In genomic region chr11:60363542-60364525, GRCh38 we compare ENCODE assay signal across 8 cellular contexts. TPM values are rescaled to one million over a fixed set of nuclear protein-coding genes. Genes with fewer than 3 reads are reported as not detected.
DNase-seq lines count a peak whose midpoint lies in the region; ATAC-seq lines count a peak whose summit lies in the region.

No MANE protein-coding gene starts in this region.

- DNase-seq in ACHN, result peak; percentile 52
- peak; percentile 3 for DNase-seq in NCI-H2227 treated with DMSO at 0.1 percent for 48 hours (lab: John Stamatoyannopoulos, UW)
- DNase-seq in activated CD4-positive, CD25-positive, alpha-beta regulatory T cell treated with anti-CD3 and anti-CD28 coated beads, Interleukin-2, amount 50 U/mL, for 72 hours, result peak; percentile 48
- peak; percentile 32 for DNase-seq in cerebellum (ENCODE audit: low spot score)
- peak; percentile 58 for DNase-seq in left lobe of liver (ENCODE audit: low spot score)
- DNase-seq in stimulated activated CD4-positive, alpha-beta T cell treated with anti-CD3 and anti-CD28 coated beads, Interleukin-4, amount 100 ng/mL, for 48 hours (ENCODE audit: low read depth in 2 of 2), result peak; percentile 31 to 35

- in situ Hi-C loops in ACHN (cut with HindIII; ENCODE audit: low pct_ligation_motif_present, low pct_unique_long_range_greater_than_20kb, low sequenced_read_pairs), result no loop called here

- ATAC-seq in GM18517 (IDR thresholded peaks at IDR 0.05; ENCODE audit: unreplicated experiment) (peak; percentile 55), HG03135 (IDR thresholded peaks at IDR 0.05; ENCODE audit: unreplicated experiment) (peak; percentile 46), left lobe of liver (peak; percentile 96)

RNA-seq across cellular contexts. Expression of gene MS4A7, which starts 14.5 kb away (rescaled TPM):
- total RNA-seq in cerebellum (3.5 TPM), left lobe of liver (13.7 TPM)

RNA-seq across cellular contexts. Expression of gene MS4A14, which starts 32.4 kb away (rescaled TPM):
- not detected for total RNA-seq in cerebellum
- 0.43 TPM for total RNA-seq in left lobe of liver

RNA-seq across cellular contexts. Expression of gene MS4A6E, which starts 36.8 kb away (rescaled TPM):
- total RNA-seq in cerebellum (not detected), left lobe of liver (not detected)

Comparison
In these comparisons a context has a peak if more than half of its experiments do, and no peak if none do; other contexts are left out.
1. Peak in every context shown above with its lines: DNase-seq and ATAC-seq.
2. DNase-seq: peak in every context shown above with its lines; median percentile 58 in left lobe of liver; 52 in ACHN; 48 in activated CD4-positive, CD25-positive, alpha-beta regulatory T cell treated with anti-CD3 and anti-CD28 coated beads, Interleukin-2, amount 50 U/mL, for 72 hours; 33 in stimulated activated CD4-positive, alpha-beta T cell treated with anti-CD3 and anti-CD28 coated beads, Interleukin-4, amount 100 ng/mL, for 48 hours; 32 in cerebellum; 3 in NCI-H2227 treated with DMSO at 0.1 percent for 48 hours.
3. ATAC-seq: peak in every context shown above with its lines; median percentile 96 in left lobe of liver; 55 in GM18517; 46 in HG03135.